Comparison of ENCODE assay signal across 18 cellular contexts in genomic region chr10:60913657-60914056, GRCh38. TPM values are rescaled to one million over a fixed set of nuclear protein-coding genes. Genes with fewer than 3 reads are reported as not detected.
A peak's percentile ranks its signal among the peaks of the same experiment; 100 is the strongest.
DNase-seq lines count a peak whose midpoint lies in the region; ATAC-seq and TF ChIP-seq lines count a peak whose summit lies in the region.
"Had no signal": no experiment of that assay in that cellular context is flagged by ENCODE, and none has a peak within 500 bp of the region (broad histone marks: within the 10 kb centered on the region; RNA-seq: fewer than 3 reads in every experiment).

No MANE protein-coding gene starts in this region.

- DNase-seq in heart right ventricle (no peak), Right ventricle myocardium inferior (ENCODE audit: missing footprints) (no peak), dorsolateral prefrontal cortex (no peak), tibial artery (no peak), epidermal melanocyte (ENCODE audit: insufficient read length, low spot score) (no peak)
- no peak for DNase-seq in stimulated activated naive CD8-positive, alpha-beta T cell treated with anti-CD3 and anti-CD28 coated beads, Interleukin-15, amount 100 ng/mL, for 72 hours
- DNase-seq: CD4-positive, CD25-positive, alpha-beta regulatory T cell; COR-L47; HCEC 1CT; NCI-H1105; NCI-H2081; SHP77 had no signal

- no peaks in the 10 kb centered on the region for H3K27me3 ChIP-seq in heart right ventricle
- no peaks in the 10 kb centered on the region for H3K27me3 ChIP-seq in dorsolateral prefrontal cortex
- H3K27me3 ChIP-seq in rectal smooth muscle tissue (ENCODE audit: control insufficient read depth, insufficient read depth, low read length): no peaks in the 10 kb centered on the region
- H3K27me3 ChIP-seq in tibial artery: no peaks in the 10 kb centered on the region

- WGBS in heart right ventricle, 2 donors: 90 to 97% methylated on average over 3 of the region's 3 CpGs

- H3K4me1 ChIP-seq in heart right ventricle: peaks cover 0 to 73% (median 56%) of the 10 kb centered on the region in 9 donors
- H3K4me1 ChIP-seq in rectal smooth muscle tissue (ENCODE audit: control insufficient read depth, insufficient read depth, low read length): peaks cover 16% of the 10 kb centered on the region
- H3K4me1 ChIP-seq in tibial artery: peaks cover 0 to 60% (median 33%) of the 10 kb centered on the region in 4 donors

- no peak overlapping the region for H3K4me3 ChIP-seq in heart right ventricle
- no peak overlapping the region for H3K4me3 ChIP-seq in dorsolateral prefrontal cortex
- no peak overlapping the region for H3K4me3 ChIP-seq in rectal smooth muscle tissue (ENCODE audit: low read length)
- no peak overlapping the region for H3K4me3 ChIP-seq in tibial artery

- peaks cover 0 to 5% (median 0%) of the 10 kb centered on the region in 11 donors for H3K9me3 ChIP-seq in heart right ventricle
- no peaks in the 10 kb centered on the region for H3K9me3 ChIP-seq in tibial artery

- H3K9ac ChIP-seq in rectal smooth muscle tissue (ENCODE audit: low read length): no peak overlapping the region

- H3K27ac ChIP-seq in heart right ventricle (peak overlapping the region in 6 of 10 donors; percentile 19 to 74 (median 66)), dorsolateral prefrontal cortex (peak overlapping the region in 50 of 59 donors; percentile 12 to 88 (median 69)), rectal smooth muscle tissue (ENCODE audit: low read depth, low read length) (peak overlapping the region; percentile 2), tibial artery (peak overlapping the region; percentile 6 to 32)
- H3K27ac ChIP-seq: 22Rv1, HL-60 had no signal

- H3K9me3 Mint-ChIP-seq in stimulated activated naive CD8-positive, alpha-beta T cell treated with anti-CD3 and anti-CD28 coated beads, Interleukin-15, amount 100 ng/mL, for 72 hours: peaks cover 0 to 8% of the 10 kb centered on the region in 2 donors

- peaks cover 13% of the 10 kb centered on the region for H3K27me3 Mint-ChIP-seq in stimulated activated naive CD8-positive, alpha-beta T cell treated with anti-CD3 and anti-CD28 coated beads, Interleukin-15, amount 100 ng/mL, for 72 hours

- no peak overlapping the region for H3K4me3 Mint-ChIP-seq in stimulated activated naive CD8-positive, alpha-beta T cell treated with anti-CD3 and anti-CD28 coated beads, Interleukin-15, amount 100 ng/mL, for 72 hours
- H3K4me3 Mint-ChIP-seq: B cell; CD4-positive, CD25-positive, alpha-beta regulatory T cell had no signal

- H3K27ac Mint-ChIP-seq in stimulated activated naive CD8-positive, alpha-beta T cell treated with anti-CD3 and anti-CD28 coated beads, Interleukin-15, amount 100 ng/mL, for 72 hours: no peak overlapping the region
- H3K27ac Mint-ChIP-seq: B cell; CD4-positive, CD25-positive, alpha-beta regulatory T cell; IgD-negative memory B cell had no signal

- ATAC-seq in heart right ventricle (no peak), Right ventricle myocardium inferior (no peak), GM21367 (IDR thresholded peaks at IDR 0.05; ENCODE audit: unreplicated experiment) (no peak)
- no peak for ATAC-seq in stimulated activated naive CD8-positive, alpha-beta T cell treated with anti-CD3 and anti-CD28 coated beads, Interleukin-15, amount 100 ng/mL, for 72 hours

- TF ChIP-seq CTCF in heart right ventricle (IDR thresholded peaks at IDR 0.05): no peak
- no peak for TF ChIP-seq CTCF in dorsolateral prefrontal cortex (IDR thresholded peaks at IDR 0.05 in 54 of 56, conservative IDR thresholded peaks at IDR 0.05 in 2 of 56; ENCODE audit: low read depth in 1 of 56, partially characterized antibody in 56 of 56)
- no peak for TF ChIP-seq CTCF in tibial artery (IDR thresholded peaks at IDR 0.05)

- peaks cover 10% of the 10 kb centered on the region for H3K4me1 Mint-ChIP-seq in stimulated activated naive CD8-positive, alpha-beta T cell treated with anti-CD3 and anti-CD28 coated beads, Interleukin-15, amount 100 ng/mL, for 72 hours

- H3K36me3 ChIP-seq in heart right ventricle (peaks cover 0 to 7% (median 0%) of the 10 kb centered on the region in 9 donors), rectal smooth muscle tissue (ENCODE audit: control insufficient read depth, insufficient read depth, low read length) (no peaks in the 10 kb centered on the region), tibial artery (no peaks in the 10 kb centered on the region)

- intact Hi-C loops in heart right ventricle (cut with DNase I) (no loop called here), Right ventricle myocardium inferior (cut with DNase I) (no loop called here), dorsolateral prefrontal cortex (cut with DNase I) (no loop called here), tibial artery (cut with DNase I; ENCODE audit: low total_unique reads) (no loop called here)

RNA-seq across cellular contexts. Expression of gene RHOBTB1, which starts 30.3 kb away (rescaled TPM):
- total RNA-seq in heart right ventricle: 10 to 100 TPM in 9 of 10 donors, 1 to 10 TPM in 1; 7.9 to 20.5 (median 13.4) TPM
- 1 to 10 TPM; 4.3 to 7.1 TPM for polyA plus RNA-seq in heart right ventricle
- total RNA-seq in Right ventricle myocardium inferior: 12.1 TPM
- 10 to 100 TPM in 112 of 120 experiments, 1 to 10 TPM in 8; 6.6 to 36.7 (median 15.0) TPM for total RNA-seq in dorsolateral prefrontal cortex
- polyA plus RNA-seq: CD4-positive, CD25-positive, alpha-beta regulatory T cell had no signal

Comparison
In these comparisons a context has a peak if more than half of its experiments do, and no peak if none do; other contexts are left out.
1. H3K27ac ChIP-seq: peak in every context shown above with its lines; median percentile 69 in dorsolateral prefrontal cortex; 66 in heart right ventricle; 19 in tibial artery; 2 in rectal smooth muscle tissue.